In genomic region chr5:58998539-58998938, GRCh38 we compare ENCODE assay signal across 22 cellular contexts.
"Had no signal": no experiment of that assay in that cellular context is flagged by ENCODE, and none has a peak within 500 bp of the region (broad histone marks: within the 10 kb centered on the region; RNA-seq: fewer than 3 reads in every experiment).

No MANE protein-coding gene starts in this region.

- H3K36me3 ChIP-seq: heart left ventricle, uterus had no signal

- ATAC-seq: activated CD8-positive, alpha-beta T cell treated with anti-CD3 and anti-CD28 coated beads for 36 hours; heart left ventricle; left cardiac atrium; natural killer cell treated with Interleukin-12 subunit alpha and Interleukin-12 subunit beta and Interleukin-15 and Interleukin-18, amount 100 ng/mL, for 72 hours; stimulated activated naive B cell treated with anti-CD40 and anti-IgM and Interleukin-4, amounts not matched to agents 10 μg/mL and 1 μg/mL and 100 μg/mL, for 72 hours had no signal

- H3K36me3 Mint-ChIP-seq: natural killer cell treated with Interleukin-12 subunit alpha and Interleukin-12 subunit beta and Interleukin-15 and Interleukin-18, amount 100 ng/mL, for 72 hours had no signal

- H3K4me1 Mint-ChIP-seq: stimulated activated naive B cell treated with anti-CD40 and anti-IgM and Interleukin-4, amounts not matched to agents 10 μg/mL and 1 μg/mL and 100 μg/mL, for 72 hours had no signal

- H3K27ac Mint-ChIP-seq: activated CD4-positive, alpha-beta T cell treated with anti-CD3 and anti-CD28 coated beads, Interleukin-2, amount 10 ng/mL, durations not matched to agents 7 days and 5 days; activated CD8-positive, alpha-beta T cell treated with anti-CD3 and anti-CD28 coated beads for 36 hours; activated naive CD4-positive, alpha-beta T cell treated with anti-CD3 and anti-CD28 coated beads, Interleukin-2, amount 50 U/mL, for 24 hours; natural killer cell treated with Interleukin-12 subunit alpha and Interleukin-12 subunit beta and Interleukin-15 and Interleukin-18, amount 100 ng/mL, for 72 hours; progenitor cell of endocrine pancreas; stimulated activated naive B cell treated with anti-CD40 and anti-IgM and Interleukin-4, amounts not matched to agents 10 μg/mL and 1 μg/mL and 100 μg/mL, for 72 hours; T-helper 1 cell treated with Interleukin-12 subunit alpha and Interleukin-12 subunit beta and Interleukin-4 antibody, amounts not matched to agents 30 μg/mL and 1 μg/mL, for 36 hours had no signal

- H3K9me3 Mint-ChIP-seq: activated CD4-positive, alpha-beta T cell treated with anti-CD3 and anti-CD28 coated beads, Interleukin-2, amount 10 ng/mL, durations not matched to agents 7 days and 5 days; activated CD8-positive, alpha-beta T cell treated with anti-CD3 and anti-CD28 coated beads for 36 hours; activated naive CD4-positive, alpha-beta T cell treated with anti-CD3 and anti-CD28 coated beads, Interleukin-2, amount 50 U/mL, for 24 hours; natural killer cell treated with Interleukin-12 subunit alpha and Interleukin-12 subunit beta and Interleukin-15 and Interleukin-18, amount 100 ng/mL, for 72 hours; T-helper 1 cell treated with Interleukin-12 subunit alpha and Interleukin-12 subunit beta and Interleukin-4 antibody, amounts not matched to agents 30 μg/mL and 1 μg/mL, for 36 hours had no signal

- H3K4me1 ChIP-seq: testis, uterus had no signal

- H3K27ac ChIP-seq: epithelial cell of prostate, heart left ventricle, testis, uterus had no signal

- DNase-seq: activated CD4-positive, alpha-beta T cell treated with anti-CD3 and anti-CD28 coated beads, Interleukin-2, amount 10 ng/mL, durations not matched to agents 7 days and 5 days; activated CD8-positive, alpha-beta T cell treated with anti-CD3 and anti-CD28 coated beads for 36 hours; activated gamma-delta T cell treated with Interleukin-2 at 50 U/mL for 16 hours; activated T-cell treated with anti-CD3 and anti-CD28 coated beads, Interleukin-2, amount 50 U/mL, for 1 hour; anterior cingulate cortex; central memory CD4-positive, alpha-beta T cell; heart left ventricle; islet precursor cell; left cardiac atrium; occipital lobe; stimulated activated CD4-positive, alpha-beta T cell treated with anti-CD3 and anti-CD28 coated beads, Interleukin-2, amount 100 ng/mL, for 48 hours; stimulated activated CD8-positive, alpha-beta memory T cell treated with anti-CD3 and anti-CD28 coated beads, Interleukin-4, amount 100 ng/mL, for 48 hours; stimulated activated naive B cell treated with anti-CD40 and anti-IgM and Interleukin-4, amounts not matched to agents 10 μg/mL and 1 μg/mL and 100 μg/mL, for 72 hours; T1000; testis; trophoblast cell; uterus had no signal

- H3K4me3 ChIP-seq: heart left ventricle, testis, uterus had no signal

- H3K27me3 ChIP-seq: heart left ventricle, testis, uterus had no signal

- H3K4me3 Mint-ChIP-seq: activated CD4-positive, alpha-beta T cell treated with anti-CD3 and anti-CD28 coated beads, Interleukin-2, amount 10 ng/mL, durations not matched to agents 7 days and 5 days; activated CD8-positive, alpha-beta T cell treated with anti-CD3 and anti-CD28 coated beads for 36 hours; activated naive CD4-positive, alpha-beta T cell treated with anti-CD3 and anti-CD28 coated beads, Interleukin-2, amount 50 U/mL, for 24 hours; natural killer cell treated with Interleukin-12 subunit alpha and Interleukin-12 subunit beta and Interleukin-15 and Interleukin-18, amount 100 ng/mL, for 72 hours; stimulated activated naive B cell treated with anti-CD40 and anti-IgM and Interleukin-4, amounts not matched to agents 10 μg/mL and 1 μg/mL and 100 μg/mL, for 72 hours; T-helper 1 cell treated with Interleukin-12 subunit alpha and Interleukin-12 subunit beta and Interleukin-4 antibody, amounts not matched to agents 30 μg/mL and 1 μg/mL, for 36 hours had no signal

- H3K27me3 Mint-ChIP-seq: activated CD4-positive, alpha-beta T cell treated with anti-CD3 and anti-CD28 coated beads, Interleukin-2, amount 10 ng/mL, durations not matched to agents 7 days and 5 days; activated CD8-positive, alpha-beta T cell treated with anti-CD3 and anti-CD28 coated beads for 36 hours; activated naive CD4-positive, alpha-beta T cell treated with anti-CD3 and anti-CD28 coated beads, Interleukin-2, amount 50 U/mL, for 24 hours; natural killer cell treated with Interleukin-12 subunit alpha and Interleukin-12 subunit beta and Interleukin-15 and Interleukin-18, amount 100 ng/mL, for 72 hours; progenitor cell of endocrine pancreas; stimulated activated naive B cell treated with anti-CD40 and anti-IgM and Interleukin-4, amounts not matched to agents 10 μg/mL and 1 μg/mL and 100 μg/mL, for 72 hours had no signal
